In genomic region chr2:169158874-169159273, GRCh38 we compare ENCODE assay signal across 9 cellular contexts.
"Had no signal": no experiment of that assay in that cellular context is flagged by ENCODE, and none has a peak within 500 bp of the region (broad histone marks: within the 10 kb centered on the region; RNA-seq: fewer than 3 reads in every experiment).

No MANE protein-coding gene starts in this region.

- H3K4me2 ChIP-seq: GM23338 had no signal

- H2AFZ ChIP-seq: GM23248, GM23338 had no signal

- H3K9me3 ChIP-seq: HAP-1 had no signal

- ATAC-seq: GM23338, HCT116 had no signal

- H3K36me3 ChIP-seq: HAP-1 had no signal

- H3K9ac ChIP-seq: GM23248 had no signal

- H3K4me3 ChIP-seq: GM23248, GM23338, HAP-1 had no signal

- DNase-seq: GM23248, GOT3, H7, H9, HCEC 1CT, HFFc6 had no signal

- H3K27ac ChIP-seq: GM23248 had no signal

- H3K4me1 ChIP-seq: HAP-1 had no signal
